In genomic region chr5:103808464-103809106, GRCh38 we compare ENCODE assay signal across 10 cellular contexts.
DNase-seq lines count a peak whose midpoint lies in the region; ATAC-seq lines count a peak whose summit lies in the region.
"Had no signal": no experiment of that assay in that cellular context is flagged by ENCODE, and none has a peak within 500 bp of the region (broad histone marks: within the 10 kb centered on the region; RNA-seq: fewer than 3 reads in every experiment).

No MANE protein-coding gene starts in this region.

- H3K36me3 Mint-ChIP-seq in activated naive CD4-positive, alpha-beta T cell treated with anti-CD3 and anti-CD28 coated beads for 36 hours (ENCODE audit: low read depth): no peaks in the 10 kb centered on the region
- H3K36me3 Mint-ChIP-seq: activated naive CD4-positive, alpha-beta T cell treated with anti-CD3 and anti-CD28 coated beads, Interleukin-2, amount 50 U/mL, for 72 hours had no signal

- H3K9me3 Mint-ChIP-seq in activated naive CD4-positive, alpha-beta T cell treated with anti-CD3 and anti-CD28 coated beads for 36 hours: no peaks in the 10 kb centered on the region

- peak; percentile 94 for ATAC-seq in HG02610 (IDR thresholded peaks at IDR 0.05; ENCODE audit: unreplicated experiment)

- H3K4me1 Mint-ChIP-seq in activated naive CD4-positive, alpha-beta T cell treated with anti-CD3 and anti-CD28 coated beads for 36 hours (ENCODE audit: low read depth): no peaks in the 10 kb centered on the region
- H3K4me1 Mint-ChIP-seq: B cell had no signal

- no peaks in the 10 kb centered on the region for H3K27me3 Mint-ChIP-seq in activated naive CD4-positive, alpha-beta T cell treated with anti-CD3 and anti-CD28 coated beads for 36 hours (ENCODE audit: low read depth)
- H3K27me3 Mint-ChIP-seq: B cell had no signal

- CTCF ChIA-PET in activated naive CD4-positive, alpha-beta T cell treated with anti-CD3 and anti-CD28 coated beads for 36 hours (lab: Charles Lee): interaction anchor here (0.6 kb wide), 1 partner anchor 89 kb away, joined by 5 read pairs; no protein-coding TSS in a partner anchor

- no peak overlapping the region for H3K27ac Mint-ChIP-seq in activated naive CD4-positive, alpha-beta T cell treated with anti-CD3 and anti-CD28 coated beads for 36 hours
- H3K27ac Mint-ChIP-seq: activated naive CD4-positive, alpha-beta T cell treated with anti-CD3 and anti-CD28 coated beads, Interleukin-2, amount 50 U/mL, for 72 hours; B cell had no signal

- intact Hi-C loops in activated naive CD4-positive, alpha-beta T cell treated with anti-CD3 and anti-CD28 coated beads for 36 hours (cut with micrococcal nuclease): no loop called here

- DNase-seq in DMS153 treated with DMSO at 0.1 percent for 48 hours (lab: John Stamatoyannopoulos, UW; ENCODE audit: unreplicated experiment) (peak; percentile 12), DMS153 (lab: John Stamatoyannopoulos, UW) (no peak), NCI-H1092 (lab: John Stamatoyannopoulos, UW) (peak; percentile 44), SK-N-DZ (ENCODE audit: low spot score) (peak; percentile 77), fibroblast of peridontal ligament (ENCODE audit: extremely low read depth) (peak; percentile 78), putamen (ENCODE audit: low spot score) (peak; percentile 71)
- DNase-seq in activated naive CD4-positive, alpha-beta T cell treated with anti-CD3 and anti-CD28 coated beads for 36 hours: no peak

- H3K4me3 Mint-ChIP-seq in activated naive CD4-positive, alpha-beta T cell treated with anti-CD3 and anti-CD28 coated beads for 36 hours: no peak overlapping the region
- H3K4me3 Mint-ChIP-seq: B cell had no signal

Comparison
In these comparisons a context has a peak if more than half of its experiments do, and no peak if none do; other contexts are left out.
1. DNase-seq: peak in DMS153 treated with DMSO at 0.1 percent for 48 hours (single experiment), NCI-H1092 (single experiment), SK-N-DZ (single experiment), fibroblast of peridontal ligament (single experiment) and putamen (single experiment); none in DMS153 (single experiment) and activated naive CD4-positive, alpha-beta T cell treated with anti-CD3 and anti-CD28 coated beads for 36 hours (single experiment).